ENCODE assay signal across 27 cellular contexts in the genomic region with DNA sequence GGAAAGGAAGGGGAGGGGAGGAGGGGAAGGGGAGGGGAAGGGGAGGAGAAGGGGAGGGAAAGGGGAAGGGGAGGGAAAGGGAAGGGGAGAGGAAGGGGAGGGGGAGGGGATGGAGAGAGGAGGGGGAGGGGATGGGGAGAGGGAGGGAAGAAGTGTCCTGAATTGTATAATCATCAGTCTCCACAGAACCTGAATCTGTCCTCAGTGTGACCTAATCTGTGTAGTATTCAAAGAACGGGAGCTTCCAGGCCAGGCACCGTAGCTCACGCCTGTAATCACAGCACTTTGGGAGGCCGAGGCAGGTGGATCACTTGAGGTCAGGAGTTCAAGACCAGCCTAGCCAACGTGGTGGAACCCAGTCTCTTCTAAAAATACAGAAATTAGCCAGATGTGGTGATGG.
"Had no signal": no experiment of that assay in that cellular context is flagged by ENCODE, and none has a peak within 500 bp of the region (broad histone marks: within the 10 kb centered on the region; RNA-seq: fewer than 3 reads in every experiment).

No MANE protein-coding gene starts in this region.

- H3K27ac Mint-ChIP-seq: activated CD8-positive, alpha-beta memory T cell treated with anti-CD3 and anti-CD28 coated beads, Interleukin-2, amount 10 ng/mL, durations not matched to agents 7 days and 5 days; activated naive CD4-positive, alpha-beta T cell treated with anti-CD3 and anti-CD28 coated beads, Interleukin-2, amount 50 U/mL, for 72 hours; activated naive CD8-positive, alpha-beta T cell treated with anti-CD3 and anti-CD28 coated beads, Interleukin-2, amount 50 U/mL, for 24 hours; brain; T-helper 1 cell treated with Interleukin-12 subunit alpha and Interleukin-12 subunit beta and Interleukin-4 antibody, amounts not matched to agents 30 μg/mL and 1 μg/mL, for 36 hours; WTC11 had no signal

- H3K4me3 Mint-ChIP-seq: activated CD8-positive, alpha-beta memory T cell treated with anti-CD3 and anti-CD28 coated beads, Interleukin-2, amount 10 ng/mL, durations not matched to agents 7 days and 5 days; activated naive CD8-positive, alpha-beta T cell treated with anti-CD3 and anti-CD28 coated beads, Interleukin-2, amount 50 U/mL, for 24 hours; activated T-cell treated with anti-CD3 and anti-CD28 coated beads, Interleukin-2, amount 50 U/mL, for 4 hours; brain; T-helper 1 cell treated with Interleukin-12 subunit alpha and Interleukin-12 subunit beta and Interleukin-4 antibody, amounts not matched to agents 30 μg/mL and 1 μg/mL, for 36 hours; WTC11 had no signal

- H3K9me3 ChIP-seq: ascending aorta had no signal

- DNase-seq: activated CD4-positive, alpha-beta T cell treated with anti-CD3 and anti-CD28 coated beads for 48 hours; activated CD4-positive, alpha-beta T cell treated with anti-CD3 and anti-CD28 coated beads, Interleukin-2, amount 50 U/mL, for 4 hours; activated CD4-positive, CD25-positive, alpha-beta regulatory T cell treated with anti-CD3 and anti-CD28 coated beads, Interleukin-2, amount 50 U/mL, for 72 hours; activated CD8-positive, alpha-beta memory T cell treated with anti-CD3 and anti-CD28 coated beads, Interleukin-2, amount 10 ng/mL, durations not matched to agents 7 days and 5 days; activated effector memory CD4-positive, alpha-beta T cell treated with anti-CD3 and anti-CD28 coated beads, Interleukin-2, amount 50 U/mL, for 16 hours; activated naive CD4-positive, alpha-beta T cell treated with Interleukin-2 at 50 U/mL for 16 hours; activated naive CD8-positive, alpha-beta T cell treated with anti-CD3 and anti-CD28 coated beads, Interleukin-2, amount 50 U/mL, for 24 hours; activated T-cell treated with anti-CD3 and anti-CD28 coated beads, Interleukin-2, amount 50 U/mL, for 4 hours; amniotic stem cell; NCI-H1092; NCI-H1417; NCI-H2029; NCI-H2107; NCI-H2171 treated with DMSO at 0.1 percent for 48 hours; NCI-H226; NCI-H526 treated with DMSO at 0.1 percent for 48 hours; NK-92 treated with Interleukin-12 subunit alpha and Interleukin-12 subunit beta, amount 100 ng/mL, for 24 hours; OCI-M1; Right ventricle myocardium superior had no signal

- H3K36me3 ChIP-seq: ascending aorta, cardiac muscle cell had no signal

- H3K27me3 ChIP-seq: ascending aorta, cardiac muscle cell had no signal

- H3K4me3 ChIP-seq: ascending aorta, cardiac muscle cell had no signal

- H3K9me3 Mint-ChIP-seq: activated naive CD4-positive, alpha-beta T cell treated with anti-CD3 and anti-CD28 coated beads, Interleukin-2, amount 50 U/mL, for 72 hours; activated naive CD8-positive, alpha-beta T cell treated with anti-CD3 and anti-CD28 coated beads, Interleukin-2, amount 50 U/mL, for 24 hours; activated T-cell treated with anti-CD3 and anti-CD28 coated beads, Interleukin-2, amount 50 U/mL, for 4 hours; T-helper 1 cell treated with Interleukin-12 subunit alpha and Interleukin-12 subunit beta and Interleukin-4 antibody, amounts not matched to agents 30 μg/mL and 1 μg/mL, for 36 hours; WTC11 had no signal

- H3K27ac ChIP-seq: ascending aorta, cardiac muscle cell, RWPE1 had no signal

- H3K36me3 Mint-ChIP-seq: activated CD8-positive, alpha-beta memory T cell treated with anti-CD3 and anti-CD28 coated beads, Interleukin-2, amount 10 ng/mL, durations not matched to agents 7 days and 5 days; activated naive CD4-positive, alpha-beta T cell treated with anti-CD3 and anti-CD28 coated beads, Interleukin-2, amount 50 U/mL, for 72 hours; brain; WTC11 had no signal

- ATAC-seq: activated CD8-positive, alpha-beta memory T cell treated with anti-CD3 and anti-CD28 coated beads, Interleukin-2, amount 10 ng/mL, durations not matched to agents 7 days and 5 days; activated naive CD4-positive, alpha-beta T cell treated with anti-CD3 and anti-CD28 coated beads, Interleukin-2, amount 50 U/mL, for 72 hours; activated naive CD8-positive, alpha-beta T cell treated with anti-CD3 and anti-CD28 coated beads, Interleukin-2, amount 50 U/mL, for 24 hours; activated T-cell treated with anti-CD3 and anti-CD28 coated beads, Interleukin-2, amount 50 U/mL, for 4 hours; Panc1; WTC11 had no signal
